ENCODE assay signal across 8 cellular contexts in genomic region chr6:33410050-33410710, GRCh38. TPM values are rescaled to one million over a fixed set of nuclear protein-coding genes. Genes with fewer than 3 reads are reported as not detected.
DNase-seq lines count a peak whose midpoint lies in the region; FAIRE-seq and TF ChIP-seq lines count a peak whose summit lies in the region.

No MANE protein-coding gene starts in this region.

- H3K27ac ChIP-seq in SJSA1 (peak overlapping the region; percentile 85), substantia nigra (ENCODE audit: low read depth, low read length, poor library complexity, severe bottlenecking) (peak overlapping the region; percentile 94)

- intact Hi-C loops in activated naive CD4-positive, alpha-beta T cell treated with anti-CD3 and anti-CD28 coated beads for 36 hours (cut with micrococcal nuclease): loop anchor here (1.0 to 5.0 kb wide), 8 partner anchors 8 to 558 kb away; partner anchors contain the start of genes CUTA, KIFC1, PSMB9 and RGL2

- peaks cover 15% of the 10 kb centered on the region for H3K4me1 ChIP-seq in SJSA1 (replicated peaks)

- no peaks in the 10 kb centered on the region for H3K9me3 Mint-ChIP-seq in HFFc6
- no peaks in the 10 kb centered on the region for H3K9me3 Mint-ChIP-seq in activated naive CD4-positive, alpha-beta T cell treated with anti-CD3 and anti-CD28 coated beads for 36 hours

- H3K4me3 Mint-ChIP-seq in HFFc6: peak overlapping the region; percentile 92
- peak overlapping the region; percentile 87 for H3K4me3 Mint-ChIP-seq in activated naive CD4-positive, alpha-beta T cell treated with anti-CD3 and anti-CD28 coated beads for 36 hours

- peaks cover 10% of the 10 kb centered on the region for H3K27me3 Mint-ChIP-seq in HFFc6 (ENCODE audit: insufficient read depth)
- no peaks in the 10 kb centered on the region for H3K27me3 Mint-ChIP-seq in activated naive CD4-positive, alpha-beta T cell treated with anti-CD3 and anti-CD28 coated beads for 36 hours (ENCODE audit: low read depth)

- H3K9me3 ChIP-seq in SJSA1 (replicated peaks): no peaks in the 10 kb centered on the region

- peaks cover 35% of the 10 kb centered on the region for H3K36me3 Mint-ChIP-seq in HFFc6 (ENCODE audit: low read depth)
- peaks cover 36% of the 10 kb centered on the region for H3K36me3 Mint-ChIP-seq in activated naive CD4-positive, alpha-beta T cell treated with anti-CD3 and anti-CD28 coated beads for 36 hours (ENCODE audit: low read depth)

- FAIRE-seq in frontal cortex (lab: Jason Lieb, UNC): no peak

- H3K27me3 ChIP-seq in SJSA1 (replicated peaks): no peaks in the 10 kb centered on the region

- H3K27ac Mint-ChIP-seq in HFFc6: peak overlapping the region; percentile 96
- H3K27ac Mint-ChIP-seq in activated naive CD4-positive, alpha-beta T cell treated with anti-CD3 and anti-CD28 coated beads for 36 hours: peak overlapping the region; percentile 93

- DNase-seq in GM04504 (ENCODE audit: low read depth) (peak; percentile 97), HFFc6 (peak; percentile 98), NAMALWA (ENCODE audit: low spot score) (peak; percentile 97), SJSA1 (ENCODE audit: low read depth in 1 of 2, low spot score in 2 of 2) (peak; percentile 98), frontal cortex (ENCODE audit: low spot score in 2 of 2) (peak; percentile 99), non-pigmented ciliary epithelial cell (ENCODE audit: low read depth) (peak; percentile 77), substantia nigra (lab: John Stamatoyannopoulos, UW) (peak; percentile 83 to 100 (median 97))
- DNase-seq in activated naive CD4-positive, alpha-beta T cell treated with anti-CD3 and anti-CD28 coated beads for 36 hours: peak; percentile 98

- H3K4me3 ChIP-seq in SJSA1: peak overlapping the region; percentile 79

- no peak for TF ChIP-seq CTCF in HFFc6 (IDR thresholded peaks at IDR 0.05)

- peaks cover 76% of the 10 kb centered on the region for H3K36me3 ChIP-seq in SJSA1

- CTCF ChIA-PET in activated naive CD4-positive, alpha-beta T cell treated with anti-CD3 and anti-CD28 coated beads for 36 hours (lab: Charles Lee): interaction anchor here (1.1 to 1.2 kb wide), 2 partner anchors 16 to 20 kb away, joined by 3 read pairs; no protein-coding TSS in a partner anchor

- peaks cover 47% of the 10 kb centered on the region for H3K4me1 Mint-ChIP-seq in HFFc6 (ENCODE audit: low read depth)
- peaks cover 39% of the 10 kb centered on the region for H3K4me1 Mint-ChIP-seq in activated naive CD4-positive, alpha-beta T cell treated with anti-CD3 and anti-CD28 coated beads for 36 hours (ENCODE audit: low read depth)

RNA-seq across cellular contexts. Expression of gene PHF1, which starts 0.6 kb away (rescaled TPM):
- 10 to 100 TPM; 43.2 to 52.8 (median 51.4) TPM for total RNA-seq in HFFc6 (2021; fragmentation: NEBNext Ultra II Directional; extraction: Animal tissue kit (Norgen Biotek cat#: 25700))
- total RNA-seq in SJSA1 (2014; rRNA removed; shearing (Covaris generic)): 15.9 and 23.2 TPM in 2 replicates
- 10 to 100 TPM; 31.0 to 32.3 TPM for total RNA-seq in activated naive CD4-positive, alpha-beta T cell treated with anti-CD3 and anti-CD28 coated beads for 36 hours
- total RNA-seq in frontal cortex: 16.3 TPM

RNA-seq across cellular contexts. Expression of gene CUTA, which starts 7.7 kb away (rescaled TPM):
- 100 to 1,000 TPM; 464 to 546 (median 536) TPM for total RNA-seq in HFFc6 (2021; fragmentation: NEBNext Ultra II Directional; extraction: Animal tissue kit (Norgen Biotek cat#: 25700))
- 201 and 341 TPM in 2 replicates for total RNA-seq in SJSA1 (2014; rRNA removed; shearing (Covaris generic))
- total RNA-seq in activated naive CD4-positive, alpha-beta T cell treated with anti-CD3 and anti-CD28 coated beads for 36 hours: 100 to 1,000 TPM; 163 to 181 TPM
- 84.8 TPM for total RNA-seq in frontal cortex

RNA-seq across cellular contexts. Expression of gene SYNGAP1, which starts 9.7 kb away (rescaled TPM):
- 10 to 100 TPM; 10.5 to 15.0 (median 13.3) TPM for total RNA-seq in HFFc6 (2021; fragmentation: NEBNext Ultra II Directional; extraction: Animal tissue kit (Norgen Biotek cat#: 25700))
- total RNA-seq in SJSA1 (2014; rRNA removed; shearing (Covaris generic)): 0.69 and 1.1 TPM in 2 replicates
- 10 to 100 TPM; 35.1 to 42.2 TPM for total RNA-seq in activated naive CD4-positive, alpha-beta T cell treated with anti-CD3 and anti-CD28 coated beads for 36 hours
- 35.1 TPM for total RNA-seq in frontal cortex

RNA-seq across cellular contexts. Expression of gene KIFC1, which starts 18.6 kb away (rescaled TPM):
- 10 to 100 TPM; 20.6 to 43.5 (median 38.6) TPM for total RNA-seq in HFFc6 (2021; fragmentation: NEBNext Ultra II Directional; extraction: Animal tissue kit (Norgen Biotek cat#: 25700))
- 95.5 and 120 TPM in 2 replicates for total RNA-seq in SJSA1 (2014; rRNA removed; shearing (Covaris generic))
- 100 to 1,000 TPM; 107 TPM for total RNA-seq in activated naive CD4-positive, alpha-beta T cell treated with anti-CD3 and anti-CD28 coated beads for 36 hours
- 4.1 TPM for total RNA-seq in frontal cortex

RNA-seq across cellular contexts. Expression of gene ZBTB9, which starts 44.2 kb away (rescaled TPM):
- total RNA-seq in HFFc6 (2021; fragmentation: NEBNext Ultra II Directional; extraction: Animal tissue kit (Norgen Biotek cat#: 25700)): 1 to 10 TPM; 6.4 to 9.2 (median 7.6) TPM
- 2.9 and 4.4 TPM in 2 replicates for total RNA-seq in SJSA1 (2014; rRNA removed; shearing (Covaris generic))
- total RNA-seq in activated naive CD4-positive, alpha-beta T cell treated with anti-CD3 and anti-CD28 coated beads for 36 hours: 1 to 10 TPM; 5.0 to 6.5 TPM
- total RNA-seq in frontal cortex: 9.0 TPM

Comparison
In these comparisons a context has a peak if more than half of its experiments do, and no peak if none do; other contexts are left out.
1. Peak in every context shown above with its lines: DNase-seq, H3K4me3 ChIP-seq and H3K27ac ChIP-seq.